In the genomic region with DNA sequence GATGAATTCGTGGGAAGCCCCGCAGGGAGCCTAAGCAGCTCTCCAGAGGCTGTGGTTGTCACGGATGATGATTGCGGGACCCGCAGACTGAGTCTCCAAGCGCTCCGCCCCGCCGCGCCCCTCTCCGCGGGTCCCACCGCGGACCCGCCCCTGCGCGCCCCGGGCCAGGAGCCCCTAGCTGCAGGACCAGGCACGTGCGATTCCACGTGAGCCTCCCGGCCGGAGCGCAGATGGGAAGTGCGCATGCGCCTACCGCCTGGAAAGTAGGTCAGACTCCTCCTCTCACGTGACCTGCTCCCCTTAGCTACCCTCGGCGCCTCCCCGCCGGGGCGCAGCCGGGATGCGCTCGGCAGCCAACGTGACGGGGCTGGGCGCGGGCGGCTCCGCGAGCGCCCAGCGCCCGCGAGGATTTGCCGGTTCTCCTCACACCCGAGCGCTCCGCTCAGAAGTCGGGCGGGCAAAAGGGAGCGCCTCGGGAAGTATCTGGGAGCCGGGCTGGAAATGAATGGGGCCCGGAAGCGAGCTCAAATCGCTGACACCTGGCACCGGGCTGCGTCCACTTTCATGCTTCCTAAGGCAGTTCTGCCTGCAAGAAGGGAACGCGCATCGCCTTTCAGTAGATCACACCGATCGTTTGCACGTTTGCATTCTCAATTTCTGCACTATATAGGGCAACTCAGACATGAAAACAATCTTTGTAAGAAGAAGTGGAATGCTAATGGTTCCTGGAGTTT, we compare ENCODE assay signal across 1 cellular context.
TF ChIP-seq lines count a peak whose summit lies in the region.

No MANE protein-coding gene starts in this region.

TF ChIP-seq in HepG2, 621 proteins besides CTCF, POLR2A, EP300 and RAD21 (continued from another document and continues in another):
- no peak for TF ChIP-seq BCLAF1 (IDR thresholded peaks at IDR 0.05)
- TF ChIP-seq ZNF142 (CRISPR knock-in tag; IDR thresholded peaks at IDR 0.05): peak; percentile 100
- peak; percentile 94 for TF ChIP-seq ZNF704 (CRISPR knock-in tag; IDR thresholded peaks at IDR 0.05; ENCODE audit: borderline replicate concordance)
- TF ChIP-seq ZNF577 (CRISPR knock-in tag; IDR thresholded peaks at IDR 0.05; ENCODE audit: borderline replicate concordance, low read depth): 0 out of 2 replicates have a peak, but pooled peaks have one; percentile 40
- TF ChIP-seq GABPA (IDR thresholded peaks at IDR 0.05; ENCODE audit: low read depth, low read length): no peak
- no peak for TF ChIP-seq GABPA (CRISPR knock-in tag; IDR thresholded peaks at IDR 0.05; ENCODE audit: low read depth)
- peak; percentile 72; the same call in 1 of the 2 replicates for TF ChIP-seq HES4 (CRISPR knock-in tag; IDR thresholded peaks at IDR 0.05; ENCODE audit: borderline replicate concordance)
- no peak for TF ChIP-seq MLLT10 (CRISPR knock-in tag; IDR thresholded peaks at IDR 0.05)
- no peak for TF ChIP-seq TBL1XR1 (IDR thresholded peaks at IDR 0.05; ENCODE audit: borderline replicate concordance, low read length, partially characterized antibody)
- TF ChIP-seq, protein P1, sequence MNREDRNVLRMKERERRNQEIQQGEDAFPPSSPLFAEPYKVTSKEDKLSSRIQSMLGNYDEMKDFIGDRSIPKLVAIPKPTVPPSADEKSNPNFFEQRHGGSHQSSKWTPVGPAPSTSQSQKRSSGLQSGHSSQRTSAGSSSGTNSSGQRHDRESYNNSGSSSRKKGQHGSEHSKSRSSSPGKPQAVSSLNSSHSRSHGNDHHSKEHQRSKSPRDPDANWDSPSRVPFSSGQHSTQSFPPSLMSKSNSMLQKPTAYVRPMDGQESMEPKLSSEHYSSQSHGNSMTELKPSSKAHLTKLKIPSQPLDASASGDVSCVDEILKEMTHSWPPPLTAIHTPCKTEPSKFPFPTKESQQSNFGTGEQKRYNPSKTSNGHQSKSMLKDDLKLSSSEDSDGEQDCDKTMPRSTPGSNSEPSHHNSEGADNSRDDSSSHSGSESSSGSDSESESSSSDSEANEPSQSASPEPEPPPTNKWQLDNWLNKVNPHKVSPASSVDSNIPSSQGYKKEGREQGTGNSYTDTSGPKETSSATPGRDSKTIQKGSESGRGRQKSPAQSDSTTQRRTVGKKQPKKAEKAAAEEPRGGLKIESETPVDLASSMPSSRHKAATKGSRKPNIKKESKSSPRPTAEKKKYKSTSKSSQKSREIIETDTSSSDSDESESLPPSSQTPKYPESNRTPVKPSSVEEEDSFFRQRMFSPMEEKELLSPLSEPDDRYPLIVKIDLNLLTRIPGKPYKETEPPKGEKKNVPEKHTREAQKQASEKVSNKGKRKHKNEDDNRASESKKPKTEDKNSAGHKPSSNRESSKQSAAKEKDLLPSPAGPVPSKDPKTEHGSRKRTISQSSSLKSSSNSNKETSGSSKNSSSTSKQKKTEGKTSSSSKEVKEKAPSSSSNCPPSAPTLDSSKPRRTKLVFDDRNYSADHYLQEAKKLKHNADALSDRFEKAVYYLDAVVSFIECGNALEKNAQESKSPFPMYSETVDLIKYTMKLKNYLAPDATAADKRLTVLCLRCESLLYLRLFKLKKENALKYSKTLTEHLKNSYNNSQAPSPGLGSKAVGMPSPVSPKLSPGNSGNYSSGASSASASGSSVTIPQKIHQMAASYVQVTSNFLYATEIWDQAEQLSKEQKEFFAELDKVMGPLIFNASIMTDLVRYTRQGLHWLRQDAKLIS (CRISPR knock-in tag; IDR thresholded peaks at IDR 0.05): no peak
- no peak for TF ChIP-seq ZNF790 (CRISPR knock-in tag; IDR thresholded peaks at IDR 0.05; ENCODE audit: borderline replicate concordance)
- TF ChIP-seq ZNF792 (CRISPR knock-in tag; IDR thresholded peaks at IDR 0.05): peak; percentile 88; the same call in 1 of the 2 replicates
- TF ChIP-seq PCBP2 (optimal IDR thresholded peaks at IDR 0.05; ENCODE audit: low read depth, low read length, poor library complexity, severe bottlenecking): no peak
- TF ChIP-seq, protein P2, sequence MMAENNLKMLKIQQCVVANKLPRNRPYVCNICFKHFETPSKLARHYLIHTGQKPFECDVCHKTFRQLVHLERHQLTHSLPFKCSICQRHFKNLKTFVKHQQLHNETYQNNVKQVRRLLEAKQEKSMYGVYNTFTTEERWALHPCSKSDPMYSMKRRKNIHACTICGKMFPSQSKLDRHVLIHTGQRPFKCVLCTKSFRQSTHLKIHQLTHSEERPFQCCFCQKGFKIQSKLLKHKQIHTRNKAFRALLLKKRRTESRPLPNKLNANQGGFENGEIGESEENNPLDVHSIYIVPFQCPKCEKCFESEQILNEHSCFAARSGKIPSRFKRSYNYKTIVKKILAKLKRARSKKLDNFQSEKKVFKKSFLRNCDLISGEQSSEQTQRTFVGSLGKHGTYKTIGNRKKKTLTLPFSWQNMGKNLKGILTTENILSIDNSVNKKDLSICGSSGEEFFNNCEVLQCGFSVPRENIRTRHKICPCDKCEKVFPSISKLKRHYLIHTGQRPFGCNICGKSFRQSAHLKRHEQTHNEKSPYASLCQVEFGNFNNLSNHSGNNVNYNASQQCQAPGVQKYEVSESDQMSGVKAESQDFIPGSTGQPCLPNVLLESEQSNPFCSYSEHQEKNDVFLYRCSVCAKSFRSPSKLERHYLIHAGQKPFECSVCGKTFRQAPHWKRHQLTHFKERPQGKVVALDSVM (CRISPR knock-in tag; IDR thresholded peaks at IDR 0.05): peak; percentile 49; the same call in 1 of the 2 replicates
- TF ChIP-seq RFX5 (IDR thresholded peaks at IDR 0.05; ENCODE audit: low read depth, low read length): peak; percentile 26; the same call in 1 of the 2 replicates
- TF ChIP-seq ZNF878 (CRISPR knock-in tag; IDR thresholded peaks at IDR 0.05): no peak
- no peak for TF ChIP-seq ZNF781 (CRISPR knock-in tag; IDR thresholded peaks at IDR 0.05; ENCODE audit: borderline replicate concordance, not compliant biosample characterization)
- TF ChIP-seq NFYC (CRISPR knock-in tag; IDR thresholded peaks at IDR 0.05): 0 out of 2 replicates have a peak, but pooled peaks have one; percentile 21
- TF ChIP-seq, protein P3, sequence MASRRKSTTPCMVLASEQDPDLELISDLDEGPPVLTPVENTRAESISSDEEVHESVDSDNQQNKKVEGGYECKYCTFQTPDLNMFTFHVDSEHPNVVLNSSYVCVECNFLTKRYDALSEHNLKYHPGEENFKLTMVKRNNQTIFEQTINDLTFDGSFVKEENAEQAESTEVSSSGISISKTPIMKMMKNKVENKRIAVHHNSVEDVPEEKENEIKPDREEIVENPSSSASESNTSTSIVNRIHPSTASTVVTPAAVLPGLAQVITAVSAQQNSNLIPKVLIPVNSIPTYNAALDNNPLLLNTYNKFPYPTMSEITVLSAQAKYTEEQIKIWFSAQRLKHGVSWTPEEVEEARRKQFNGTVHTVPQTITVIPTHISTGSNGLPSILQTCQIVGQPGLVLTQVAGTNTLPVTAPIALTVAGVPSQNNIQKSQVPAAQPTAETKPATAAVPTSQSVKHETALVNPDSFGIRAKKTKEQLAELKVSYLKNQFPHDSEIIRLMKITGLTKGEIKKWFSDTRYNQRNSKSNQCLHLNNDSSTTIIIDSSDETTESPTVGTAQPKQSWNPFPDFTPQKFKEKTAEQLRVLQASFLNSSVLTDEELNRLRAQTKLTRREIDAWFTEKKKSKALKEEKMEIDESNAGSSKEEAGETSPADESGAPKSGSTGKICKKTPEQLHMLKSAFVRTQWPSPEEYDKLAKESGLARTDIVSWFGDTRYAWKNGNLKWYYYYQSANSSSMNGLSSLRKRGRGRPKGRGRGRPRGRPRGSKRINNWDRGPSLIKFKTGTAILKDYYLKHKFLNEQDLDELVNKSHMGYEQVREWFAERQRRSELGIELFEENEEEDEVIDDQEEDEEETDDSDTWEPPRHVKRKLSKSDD (CRISPR knock-in tag; IDR thresholded peaks at IDR 0.05; ENCODE audit: low read depth): 0 out of 2 replicates have a peak, but pooled peaks have one; percentile 42
- no peak for TF ChIP-seq FOXP1 (IDR thresholded peaks at IDR 0.05)
- 0 out of 2 replicates have a peak, but pooled peaks have one; percentile 11 for TF ChIP-seq FOXP1 (CRISPR knock-in tag; IDR thresholded peaks at IDR 0.05)
- TF ChIP-seq, protein P4, sequence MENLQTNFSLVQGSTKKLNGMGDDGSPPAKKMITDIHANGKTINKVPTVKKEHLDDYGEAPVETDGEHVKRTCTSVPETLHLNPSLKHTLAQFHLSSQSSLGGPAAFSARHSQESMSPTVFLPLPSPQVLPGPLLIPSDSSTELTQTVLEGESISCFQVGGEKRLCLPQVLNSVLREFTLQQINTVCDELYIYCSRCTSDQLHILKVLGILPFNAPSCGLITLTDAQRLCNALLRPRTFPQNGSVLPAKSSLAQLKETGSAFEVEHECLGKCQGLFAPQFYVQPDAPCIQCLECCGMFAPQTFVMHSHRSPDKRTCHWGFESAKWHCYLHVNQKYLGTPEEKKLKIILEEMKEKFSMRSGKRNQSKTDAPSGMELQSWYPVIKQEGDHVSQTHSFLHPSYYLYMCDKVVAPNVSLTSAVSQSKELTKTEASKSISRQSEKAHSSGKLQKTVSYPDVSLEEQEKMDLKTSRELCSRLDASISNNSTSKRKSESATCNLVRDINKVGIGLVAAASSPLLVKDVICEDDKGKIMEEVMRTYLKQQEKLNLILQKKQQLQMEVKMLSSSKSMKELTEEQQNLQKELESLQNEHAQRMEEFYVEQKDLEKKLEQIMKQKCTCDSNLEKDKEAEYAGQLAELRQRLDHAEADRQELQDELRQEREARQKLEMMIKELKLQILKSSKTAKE (CRISPR knock-in tag; IDR thresholded peaks at IDR 0.05; ENCODE audit: borderline replicate concordance): peak; percentile 73; the same call in 1 of the 2 replicates
- peak; percentile 47; the same call in 1 of the 2 replicates for TF ChIP-seq PHF8 (CRISPR knock-in tag; IDR thresholded peaks at IDR 0.05)
- no peak for TF ChIP-seq ARNT (IDR thresholded peaks at IDR 0.05)
- TF ChIP-seq, protein P5, sequence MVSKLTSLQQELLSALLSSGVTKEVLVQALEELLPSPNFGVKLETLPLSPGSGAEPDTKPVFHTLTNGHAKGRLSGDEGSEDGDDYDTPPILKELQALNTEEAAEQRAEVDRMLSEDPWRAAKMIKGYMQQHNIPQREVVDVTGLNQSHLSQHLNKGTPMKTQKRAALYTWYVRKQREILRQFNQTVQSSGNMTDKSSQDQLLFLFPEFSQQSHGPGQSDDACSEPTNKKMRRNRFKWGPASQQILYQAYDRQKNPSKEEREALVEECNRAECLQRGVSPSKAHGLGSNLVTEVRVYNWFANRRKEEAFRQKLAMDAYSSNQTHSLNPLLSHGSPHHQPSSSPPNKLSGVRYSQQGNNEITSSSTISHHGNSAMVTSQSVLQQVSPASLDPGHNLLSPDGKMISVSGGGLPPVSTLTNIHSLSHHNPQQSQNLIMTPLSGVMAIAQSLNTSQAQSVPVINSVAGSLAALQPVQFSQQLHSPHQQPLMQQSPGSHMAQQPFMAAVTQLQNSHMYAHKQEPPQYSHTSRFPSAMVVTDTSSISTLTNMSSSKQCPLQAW (CRISPR knock-in tag; IDR thresholded peaks at IDR 0.05): no peak
- TF ChIP-seq ZNF530 (CRISPR knock-in tag; IDR thresholded peaks at IDR 0.05; ENCODE audit: low read depth): no peak
